9 cellular contexts compared by ENCODE assay signal in genomic region chr2:26103752-26104151, GRCh38.
"Had no signal": no experiment of that assay in that cellular context is flagged by ENCODE, and none has a peak within 500 bp of the region (broad histone marks: within the 10 kb centered on the region; RNA-seq: fewer than 3 reads in every experiment).

No MANE protein-coding gene starts in this region.

- H3K27ac Mint-ChIP-seq: H9, HFFc6 had no signal

- H2AFZ ChIP-seq: GM23248 had no signal

- H3K4me3 ChIP-seq: GM23248, K562 had no signal

- H3K27ac ChIP-seq: GM23248 had no signal

- H3K9me3 Mint-ChIP-seq: HFFc6 had no signal

- DNase-seq: GM23248, GOT3, H9, HCEC 1CT, HFFc6, IMR-90, KG1 had no signal

- H3K9ac ChIP-seq: GM23248 had no signal

- FAIRE-seq: HTR-8/SVneo, K562 had no signal

- ATAC-seq: K562 had no signal

- H3K4me3 Mint-ChIP-seq: H9, HFFc6 had no signal
